In the genomic region with DNA sequence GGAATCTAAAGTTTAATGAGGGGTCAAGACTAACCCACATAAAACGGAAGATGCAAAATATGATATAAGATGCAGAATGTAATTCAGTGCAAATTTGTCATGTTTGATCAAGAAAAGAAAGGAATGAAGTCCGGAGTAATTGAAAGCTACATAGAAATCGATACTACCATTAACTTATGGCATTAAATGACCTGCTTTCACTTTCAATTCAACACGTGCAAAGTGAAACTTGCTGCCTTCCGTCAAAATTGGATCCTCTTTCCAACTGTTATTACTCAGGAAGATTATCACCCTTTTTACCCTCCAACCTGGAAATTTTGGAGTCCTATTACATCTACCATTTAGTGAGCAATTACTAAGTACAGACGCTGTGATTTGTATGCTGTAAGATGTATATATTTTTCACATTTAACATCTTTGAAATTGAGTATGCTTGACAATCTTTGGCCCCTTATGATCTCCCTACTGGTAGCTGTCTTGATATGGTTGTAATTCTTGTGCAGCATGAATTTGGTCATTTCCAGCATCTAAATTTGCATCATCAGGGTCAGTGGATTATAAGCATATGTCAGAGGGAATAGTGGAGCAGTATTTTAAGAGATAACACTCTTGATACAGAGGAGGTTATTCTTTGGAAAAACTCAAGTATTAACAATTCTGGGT, we compare ENCODE assay signal across 9 cellular contexts. TPM values are rescaled to one million over a fixed set of nuclear protein-coding genes. Genes with fewer than 3 reads are reported as not detected.
DNase-seq lines count a peak whose midpoint lies in the region; ATAC-seq lines count a peak whose summit lies in the region.
"Had no signal": no experiment of that assay in that cellular context is flagged by ENCODE, and none has a peak within 500 bp of the region (broad histone marks: within the 10 kb centered on the region; RNA-seq: fewer than 3 reads in every experiment).

No MANE protein-coding gene starts in this region.

- H3K4me1 ChIP-seq in SJSA1 (replicated peaks) = no peaks in the 10 kb centered on the region
- no peaks in the 10 kb centered on the region for H3K4me1 ChIP-seq in mesenchymal stem cell (ENCODE audit: control insufficient read depth, insufficient read depth, low read depth, low read length)

- H4K91ac ChIP-seq in mesenchymal stem cell (ENCODE audit: low read length) = no peak overlapping the region

- H3K36me3 ChIP-seq in SJSA1 = no peaks in the 10 kb centered on the region
- H3K36me3 ChIP-seq in mesenchymal stem cell (ENCODE audit: control insufficient read depth in 1 of 2, insufficient read depth in 2 of 2, low read depth in 1 of 2, low read length in 2 of 2) = no peaks in the 10 kb centered on the region

- ATAC-seq in GM18520 (IDR thresholded peaks at IDR 0.05; ENCODE audit: unreplicated experiment) = peak; percentile 60
- peak; percentile 64 for ATAC-seq in HG02610 (IDR thresholded peaks at IDR 0.05; ENCODE audit: unreplicated experiment)
- no peak for ATAC-seq in HG02759 (IDR thresholded peaks at IDR 0.05; ENCODE audit: unreplicated experiment)

- H3K27ac ChIP-seq in SJSA1 (no peak overlapping the region), mesenchymal stem cell (ENCODE audit: low read length, poor library complexity, severe bottlenecking) (no peak overlapping the region)

- H3K9me3 ChIP-seq in SJSA1 (replicated peaks) (no peaks in the 10 kb centered on the region), mesenchymal stem cell (ENCODE audit: control insufficient read depth, low read length) (no peaks in the 10 kb centered on the region)

- no peak overlapping the region for H3K23ac ChIP-seq in mesenchymal stem cell (ENCODE audit: low read length in 2 of 2)

- no peak overlapping the region for H3K4me2 ChIP-seq in mesenchymal stem cell (ENCODE audit: low read length, poor library complexity, severe bottlenecking)

- peak overlapping the region; percentile 24 for H3K4me3 ChIP-seq in SJSA1
- peak overlapping the region in 1 of 2 experiments; percentile 61 for H3K4me3 ChIP-seq in mesenchymal stem cell (ENCODE audit: insufficient read depth in 1 of 2, low read depth in 1 of 2, low read length in 2 of 2)

- WGBS in mesenchymal stem cell = 58% methylated on average over 4 of the region's 6 CpGs

- DNase-seq in SJSA1 (ENCODE audit: low read depth in 1 of 2, low spot score in 2 of 2) = peak in 1 of 2 experiments; percentile 2
- DNase-seq in myocyte (ENCODE audit: low read depth) = peak; percentile 2
- no peak for DNase-seq in mesenchymal stem cell
- no peak for DNase-seq in NCI-H526 (lab: John Stamatoyannopoulos, UW)
- no peak for DNase-seq in epidermal melanocyte (ENCODE audit: insufficient read length, low spot score)
- DNase-seq: NCI-H1930 had no signal

- H3K27me3 ChIP-seq in SJSA1 (replicated peaks) (no peaks in the 10 kb centered on the region; the same call in 1 of the 2 replicates), mesenchymal stem cell (ENCODE audit: control insufficient read depth in 1 of 2, insufficient read depth in 1 of 2, low read length in 2 of 2) (no peaks in the 10 kb centered on the region)

- no peak overlapping the region for H4K8ac ChIP-seq in mesenchymal stem cell (ENCODE audit: low read length)

- no peak overlapping the region for H2BK12ac ChIP-seq in mesenchymal stem cell (ENCODE audit: low read length in 2 of 2)

- H3K18ac ChIP-seq in mesenchymal stem cell (ENCODE audit: low read depth in 1 of 2, low read length in 2 of 2) = no peak overlapping the region

- H3K4ac ChIP-seq in mesenchymal stem cell (ENCODE audit: low read depth in 1 of 2, low read length in 2 of 2) = no peak overlapping the region

- H2BK120ac ChIP-seq in mesenchymal stem cell (ENCODE audit: low read depth, low read length) = no peak overlapping the region

- H2BK5ac ChIP-seq in mesenchymal stem cell (ENCODE audit: low read depth, low read length, poor library complexity, severe bottlenecking) = no peak overlapping the region

- no peak overlapping the region for H2BK15ac ChIP-seq in mesenchymal stem cell (ENCODE audit: low read depth, poor library complexity, severe bottlenecking)

- no peaks in the 10 kb centered on the region for H3K79me1 ChIP-seq in mesenchymal stem cell (replicated peaks; ENCODE audit: low read length, poor library complexity, severe bottlenecking)

- H3K9ac ChIP-seq in mesenchymal stem cell (ENCODE audit: low read length) = no peak overlapping the region

- H3K14ac ChIP-seq in mesenchymal stem cell (ENCODE audit: low read length in 2 of 2) = no peak overlapping the region

- no peak overlapping the region for H2AFZ ChIP-seq in mesenchymal stem cell (ENCODE audit: low read depth, low read length)

- no peak overlapping the region for H2AK5ac ChIP-seq in mesenchymal stem cell (ENCODE audit: low read length, severe bottlenecking)

RNA-seq across cellular contexts. Expression of a gene that starts 18.6 kb away (rescaled TPM):
- not detected in 2 replicates for total RNA-seq in SJSA1 (2014; rRNA removed; shearing (Covaris generic))
- not detected in 2 replicates for total RNA-seq in myocyte
- not detected for polyA plus RNA-seq in myocyte (2012)
- polyA plus RNA-seq in mesenchymal stem cell (2013, experiment 1 of 2) = not detected
- polyA plus RNA-seq in mesenchymal stem cell (2013, experiment 2 of 2) = not detected
